In the genomic region with DNA sequence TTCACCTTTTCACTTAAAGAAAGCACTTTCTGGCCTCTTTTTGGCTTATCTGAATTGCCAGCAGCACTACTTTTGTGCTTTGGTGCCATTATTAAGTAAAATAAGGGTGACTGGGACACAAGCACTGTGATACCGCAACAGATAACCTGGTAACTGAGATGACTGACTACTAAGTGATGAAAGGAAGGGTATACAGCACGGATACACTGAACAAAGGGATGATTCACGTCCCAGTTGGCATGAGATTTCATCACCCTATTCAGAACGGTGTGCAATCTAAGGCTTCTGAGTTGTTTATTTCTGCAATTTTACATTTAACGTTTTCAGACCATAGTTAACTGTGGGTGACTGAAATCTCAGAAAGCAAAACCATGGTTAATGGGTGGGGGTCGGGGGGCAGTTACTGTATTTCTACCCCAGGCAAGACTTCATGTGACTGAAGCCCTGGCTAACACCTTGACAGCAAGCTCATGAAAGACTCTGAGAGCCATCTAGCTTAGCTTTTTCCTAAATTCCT, we compare ENCODE assay signal across 15 cellular contexts.
DNase-seq lines count a peak whose midpoint lies in the region; TF ChIP-seq lines count a peak whose summit lies in the region.
"Had no signal": no experiment of that assay in that cellular context is flagged by ENCODE, and none has a peak within 500 bp of the region (broad histone marks: within the 10 kb centered on the region; RNA-seq: fewer than 3 reads in every experiment).

No MANE protein-coding gene starts in this region.

- H3K27ac ChIP-seq in PC-9: peak overlapping the region; percentile 91
- H3K27ac ChIP-seq: 22Rv1 had no signal

- no peaks in the 10 kb centered on the region for H4K20me1 ChIP-seq in PC-9 (ENCODE audit: insufficient read depth)

- no peaks in the 10 kb centered on the region for H3K27me3 ChIP-seq in PC-9 (ENCODE audit: insufficient read depth, low read depth)

- TF ChIP-seq CTCF in PC-9 (conservative IDR thresholded peaks at IDR 0.05): no peak

- H3K9me2 ChIP-seq in PC-9 (ENCODE audit: insufficient read depth): no peaks in the 10 kb centered on the region

- peaks cover 6% of the 10 kb centered on the region for H3F3A ChIP-seq in PC-9 (ENCODE audit: insufficient read depth, low read depth)

- H3K4me1 ChIP-seq in PC-9 (replicated peaks; ENCODE audit: insufficient read depth): peaks cover 36% of the 10 kb centered on the region

- peak; percentile 12 for DNase-seq in NCI-H146 treated with DMSO at 0.1 percent for 48 hours (lab: John Stamatoyannopoulos, UW; ENCODE audit: unreplicated experiment)
- DNase-seq in NCI-H146 (lab: John Stamatoyannopoulos, UW): no peak
- peak; percentile 26 to 82 for DNase-seq in PC-9
- DNase-seq in dermis blood vessel endothelial cell: peak; percentile 17
- peak; percentile 3 for DNase-seq in pulmonary artery endothelial cell (ENCODE audit: low read depth, low spot score)
- no peak for DNase-seq in retina
- no peak for DNase-seq in activated CD4-positive, alpha-beta T cell treated with anti-CD3 and anti-CD28 coated beads for 4 hours
- DNase-seq in COLO668 (lab: John Stamatoyannopoulos, UW; ENCODE audit: unreplicated experiment): no peak
- DNase-seq: activated CD4-positive, alpha-beta T cell treated with anti-CD3 and anti-CD28 coated beads, Interleukin-2, amount 50 U/mL, for 4 hours; activated naive CD8-positive, alpha-beta T cell treated with anti-CD3 and anti-CD28 coated beads, Interleukin-2, amount 10 ng/mL, durations not matched to agents 7 days and 5 days; GOT3; NCI-H187 treated with DMSO at 0.1 percent for 48 hours; occipital lobe; stimulated activated CD4-positive, alpha-beta T cell treated with anti-CD3 and anti-CD28 coated beads, Interleukin-4, amount 100 ng/mL, for 4 hours had no signal

- no peaks in the 10 kb centered on the region for H3K9me3 ChIP-seq in PC-9 (ENCODE audit: insufficient read depth, low read depth)

- peak overlapping the region; percentile 41; the same call in 1 of the 2 replicates for H2AFZ ChIP-seq in PC-9

- no TSS peak for BruUV-seq in PC-9 (replicated peaks; lab: Mats Ljungman, UMichigan)

- H3K79me2 ChIP-seq in PC-9 (ENCODE audit: low read depth): no peaks in the 10 kb centered on the region

- CTCF ChIA-PET in PC-9 (lab: Charles Lee): interaction anchor here (0.7 kb wide), 1 partner anchor 92 kb away, joined by 3 read pairs; no protein-coding TSS in a partner anchor

- peak overlapping the region; percentile 65 for H3K4me2 ChIP-seq in PC-9

- POLR2A ChIA-PET in PC-9 (lab: Charles Lee; ENCODE audit: unreplicated experiment): no interaction called here

- peak overlapping the region; percentile 5; the same call in 1 of the 2 replicates for H3K4me3 ChIP-seq in PC-9

- H3K36me3 ChIP-seq in PC-9 (ENCODE audit: low read depth): no peaks in the 10 kb centered on the region

- intact Hi-C loops in PC-9 (cut with micrococcal nuclease; ENCODE audit: unreplicated experiment): no loop called here

Comparison
In these comparisons a context has a peak if more than half of its experiments do, and no peak if none do; other contexts are left out.
1. DNase-seq: peak in NCI-H146 treated with DMSO at 0.1 percent for 48 hours (single experiment), PC-9 (2 of 2), dermis blood vessel endothelial cell (single experiment) and pulmonary artery endothelial cell (single experiment); none in NCI-H146 (single experiment), retina (single experiment), activated CD4-positive, alpha-beta T cell treated with anti-CD3 and anti-CD28 coated beads for 4 hours (0 of 2) and COLO668 (single experiment).